ENCODE assay signal across 17 cellular contexts in genomic region chr18:79765491-79766245, GRCh38. TPM values are rescaled to one million over a fixed set of nuclear protein-coding genes. Genes with fewer than 3 reads are reported as not detected.
A peak's percentile ranks its signal among the peaks of the same experiment; 100 is the strongest.
DNase-seq lines count a peak whose midpoint lies in the region; ATAC-seq and TF ChIP-seq lines count a peak whose summit lies in the region.
"Had no signal": no experiment of that assay in that cellular context is flagged by ENCODE, and none has a peak within 500 bp of the region (broad histone marks: within the 10 kb centered on the region; RNA-seq: fewer than 3 reads in every experiment).

No MANE protein-coding gene starts in this region.

- DNase-seq in AG08396 (ENCODE audit: low spot score) = peak; percentile 71
- DNase-seq in EH (ENCODE audit: low read depth) = peak; percentile 46
- peak; percentile 42 for DNase-seq in amniotic epithelial cell (ENCODE audit: low read depth)
- peak; percentile 34 for DNase-seq in myocyte (ENCODE audit: low read depth)
- no peak for DNase-seq in Calu3
- DNase-seq: activated CD4-positive, alpha-beta T cell treated with anti-CD3 and anti-CD28 coated beads for 4 hours; activated T-cell treated with anti-CD3 and anti-CD28 coated beads for 4 hours; C1 segment of cervical spinal cord; effector CD4-positive, alpha-beta T cell; foreskin melanocyte; left ventricle myocardium superior; NCI-H446 had no signal

- peaks cover 7% of the 10 kb centered on the region for H3K9me3 Mint-ChIP-seq in Calu3 (ENCODE audit: low read depth, unreplicated experiment)

- no peak for ATAC-seq in GM18517 (IDR thresholded peaks at IDR 0.05; ENCODE audit: unreplicated experiment)
- ATAC-seq in GM21576 (IDR thresholded peaks at IDR 0.05; ENCODE audit: unreplicated experiment) = no peak
- ATAC-seq: left ventricle myocardium superior had no signal

- TF ChIP-seq CTCF in Calu3 (IDR thresholded peaks at IDR 0.05; ENCODE audit: unreplicated experiment) = no peak

- intact Hi-C loops in Calu3 (cut with micrococcal nuclease; ENCODE audit: unreplicated experiment) = no loop called here

- no peaks in the 10 kb centered on the region for H3K36me3 Mint-ChIP-seq in Calu3 (ENCODE audit: insufficient read depth, unreplicated experiment)

- H3K27me3 Mint-ChIP-seq in Calu3 (ENCODE audit: unreplicated experiment) = no peaks in the 10 kb centered on the region

- CTCF ChIA-PET in Calu3 (lab: Charles Lee) = no interaction called here

- no TSS peak for BruUV-seq in Calu3 (replicated peaks; lab: Mats Ljungman, UMichigan)

- no peak overlapping the region for H3K27ac Mint-ChIP-seq in Calu3 (ENCODE audit: unreplicated experiment)
- H3K27ac Mint-ChIP-seq: activated naive CD4-positive, alpha-beta T cell treated with anti-CD3 and anti-CD28 coated beads, Interleukin-2, amount 50 U/mL, for 72 hours; progenitor cell of endocrine pancreas had no signal

- no peaks in the 10 kb centered on the region for H3K4me1 Mint-ChIP-seq in Calu3 (ENCODE audit: low read depth, unreplicated experiment)

- H3K4me3 Mint-ChIP-seq in Calu3 (ENCODE audit: low read depth, unreplicated experiment) = no peak overlapping the region

RNA-seq across cellular contexts. Expression of gene KCNG2, which starts 32.1 kb away (rescaled TPM):
- total RNA-seq in myocyte (0.08 and 0.42 TPM in 2 replicates), Calu3 (2022) (not detected in 2 replicates)
- polyA plus RNA-seq in myocyte (2012) = 0.15 TPM
- total RNA-seq: activated naive CD4-positive, alpha-beta T cell treated with anti-CD3 and anti-CD28 coated beads, Interleukin-2, amount 50 U/mL, for 72 hours; left ventricle myocardium superior; progenitor cell of endocrine pancreas; SJSA1 had no signal
